8 cellular contexts compared by ENCODE assay signal in the genomic region with DNA sequence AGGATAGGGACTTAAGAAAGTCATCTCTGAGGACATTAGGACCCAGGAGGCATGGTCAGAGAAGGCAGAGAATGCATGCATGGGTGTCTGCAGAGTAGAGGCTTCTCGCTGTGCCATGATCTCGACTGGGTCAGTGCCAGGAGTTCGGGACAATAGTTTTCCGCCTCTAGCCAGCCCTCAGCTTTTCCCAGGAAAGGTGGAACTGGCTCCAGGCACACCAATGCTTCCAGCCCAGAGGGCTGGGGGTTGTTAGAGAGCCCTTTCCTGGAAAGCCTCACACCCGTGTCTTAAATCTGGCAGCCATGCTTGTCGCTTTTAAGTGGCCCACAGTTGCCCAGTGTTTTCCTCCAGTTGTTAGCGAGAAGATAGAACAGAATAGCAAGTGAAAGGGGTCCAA.
DNase-seq lines count a peak whose midpoint lies in the region; TF ChIP-seq lines count a peak whose summit lies in the region.

No MANE protein-coding gene starts in this region.

- no peak overlapping the region for H3K9ac ChIP-seq in GM23248

- H3K36me3 Mint-ChIP-seq in activated CD4-positive, alpha-beta memory T cell treated with anti-CD3 and anti-CD28 coated beads for 36 hours, result peaks cover 5% of the 10 kb centered on the region

- DNase-seq in NCI-H2107 treated with DMSO at 0.1 percent for 48 hours (lab: John Stamatoyannopoulos, UW; ENCODE audit: unreplicated experiment) (peak; percentile 45), NCI-H2107 (lab: John Stamatoyannopoulos, UW) (no peak), GM23248 (no peak), LoVo (ENCODE audit: low spot score) (peak; percentile 38), lung microvascular endothelial cell (ENCODE audit: low read depth in 2 of 2) (peak; percentile 4 to 16), GM19240 (ENCODE audit: insufficient read length, low spot score) (no peak), HEK293T (ENCODE audit: extremely low spot score) (no peak)
- no peak for DNase-seq in activated CD4-positive, alpha-beta memory T cell treated with anti-CD3 and anti-CD28 coated beads for 36 hours

- peak overlapping the region; percentile 85 for H3K4me3 Mint-ChIP-seq in activated CD4-positive, alpha-beta memory T cell treated with anti-CD3 and anti-CD28 coated beads for 36 hours

- H3K4me1 ChIP-seq in GM23248 (ENCODE audit: insufficient read depth), result no peaks in the 10 kb centered on the region

- peak overlapping the region; percentile 84 for H3K27ac Mint-ChIP-seq in activated CD4-positive, alpha-beta memory T cell treated with anti-CD3 and anti-CD28 coated beads for 36 hours

- H3K79me2 ChIP-seq in GM23248 (ENCODE audit: insufficient read depth), result no peaks in the 10 kb centered on the region

- WGBS in GM23248 (ENCODE audit: low coverage in 1 of 2, low lambda C conversion rate in 2 of 2, missing lambda C conversion rate in 2 of 2), 2 experiments, result 30 to 33% methylated on average over 7 of the region's 7 CpGs

- no peaks in the 10 kb centered on the region for H3K36me3 ChIP-seq in GM23248 (ENCODE audit: low read depth)

- no peaks in the 10 kb centered on the region for H3K9me2 ChIP-seq in GM23248 (ENCODE audit: insufficient read depth)

- peaks cover 9% of the 10 kb centered on the region for H3K9me3 Mint-ChIP-seq in activated CD4-positive, alpha-beta memory T cell treated with anti-CD3 and anti-CD28 coated beads for 36 hours

- CTCF ChIA-PET in activated CD4-positive, alpha-beta memory T cell treated with anti-CD3 and anti-CD28 coated beads for 36 hours (lab: Charles Lee), result no interaction called here
- CTCF ChIA-PET in HEK293T (lab: Yijun Ruan, JAX), result no interaction called here

- intact Hi-C loops in activated CD4-positive, alpha-beta memory T cell treated with anti-CD3 and anti-CD28 coated beads for 36 hours (cut with micrococcal nuclease), result no loop called here

- no peaks in the 10 kb centered on the region for H3K9me3 ChIP-seq in GM23248 (ENCODE audit: low read depth)

- H3F3A ChIP-seq in GM23248 (ENCODE audit: insufficient read depth), result no peaks in the 10 kb centered on the region

- POLR2A ChIA-PET in activated CD4-positive, alpha-beta memory T cell treated with anti-CD3 and anti-CD28 coated beads for 36 hours (lab: Charles Lee), result interaction anchor here (0.7 kb wide), 1 partner anchor 16 kb away, joined by 3 read pairs; no protein-coding TSS in a partner anchor
- POLR2A ChIA-PET in HEK293T (lab: Yijun Ruan, JAX), result no interaction called here

- no peak overlapping the region for H3K27ac ChIP-seq in GM23248

- no peaks in the 10 kb centered on the region for H3K27me3 Mint-ChIP-seq in activated CD4-positive, alpha-beta memory T cell treated with anti-CD3 and anti-CD28 coated beads for 36 hours

- H3K4me2 ChIP-seq in GM23248 (ENCODE audit: unreplicated experiment), result peak overlapping the region; percentile 48

- peaks cover 62% of the 10 kb centered on the region for H3K4me1 Mint-ChIP-seq in activated CD4-positive, alpha-beta memory T cell treated with anti-CD3 and anti-CD28 coated beads for 36 hours (ENCODE audit: low read depth)

- H4K20me1 ChIP-seq in GM23248 (ENCODE audit: insufficient read depth), result no peaks in the 10 kb centered on the region

- H2AFZ ChIP-seq in GM23248, result peak overlapping the region; percentile 63

- in situ Hi-C loops in GM23248 (cut with MboI), result no loop called here

- no peaks in the 10 kb centered on the region for H3K27me3 ChIP-seq in GM23248 (replicated peaks; ENCODE audit: insufficient read depth)

- H3K4me3 ChIP-seq in GM23248, result peak overlapping the region; percentile 55

TF ChIP-seq in HEK293T, 16 proteins besides CTCF, POLR2A, EP300 and RAD21:
- TF ChIP-seq ELF4 (IDR thresholded peaks at IDR 0.05) (no peak), FOXA1 (IDR thresholded peaks at IDR 0.05) (no peak), TARDBP (IDR thresholded peaks at IDR 0.05) (no peak), ZNF384 (IDR thresholded peaks at IDR 0.05) (no peak), HDGF (IDR thresholded peaks at IDR 0.05; ENCODE audit: borderline replicate concordance) (no peak), SUZ12 (IDR thresholded peaks at IDR 0.05) (no peak), NFRKB (IDR thresholded peaks at IDR 0.05) (no peak), BHLHE40 (IDR thresholded peaks at IDR 0.05; ENCODE audit: borderline replicate concordance) (no peak), LEF1 (IDR thresholded peaks at IDR 0.05; ENCODE audit: borderline replicate concordance) (no peak), FOXK2 (IDR thresholded peaks at IDR 0.05) (no peak), FOXM1 (IDR thresholded peaks at IDR 0.05; ENCODE audit: borderline replicate concordance) (no peak), ARNT (IDR thresholded peaks at IDR 0.05) (no peak), CTBP1 (IDR thresholded peaks at IDR 0.05; ENCODE audit: borderline replicate concordance) (no peak), SP1 (IDR thresholded peaks at IDR 0.05) (no peak)
- TF ChIP-seq, protein P1, sequence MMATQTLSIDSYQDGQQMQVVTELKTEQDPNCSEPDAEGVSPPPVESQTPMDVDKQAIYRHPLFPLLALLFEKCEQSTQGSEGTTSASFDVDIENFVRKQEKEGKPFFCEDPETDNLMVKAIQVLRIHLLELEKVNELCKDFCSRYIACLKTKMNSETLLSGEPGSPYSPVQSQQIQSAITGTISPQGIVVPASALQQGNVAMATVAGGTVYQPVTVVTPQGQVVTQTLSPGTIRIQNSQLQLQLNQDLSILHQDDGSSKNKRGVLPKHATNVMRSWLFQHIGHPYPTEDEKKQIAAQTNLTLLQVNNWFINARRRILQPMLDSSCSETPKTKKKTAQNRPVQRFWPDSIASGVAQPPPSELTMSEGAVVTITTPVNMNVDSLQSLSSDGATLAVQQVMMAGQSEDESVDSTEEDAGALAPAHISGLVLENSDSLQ (IDR thresholded peaks at IDR 0.05), result no peak

Comparison
In these comparisons a context has a peak if more than half of its experiments do, and no peak if none do; other contexts are left out.
1. DNase-seq: peak in NCI-H2107 treated with DMSO at 0.1 percent for 48 hours (single experiment), LoVo (single experiment) and lung microvascular endothelial cell (2 of 2); none in NCI-H2107 (single experiment), GM23248 (single experiment), activated CD4-positive, alpha-beta memory T cell treated with anti-CD3 and anti-CD28 coated beads for 36 hours (single experiment), GM19240 (single experiment) and HEK293T (single experiment).